ENCODE assay signal across 8 cellular contexts in genomic region chr22:23716811-23717801, GRCh38. TPM values are rescaled to one million over a fixed set of nuclear protein-coding genes. Genes with fewer than 3 reads are reported as not detected.
DNase-seq lines count a peak whose midpoint lies in the region; ATAC-seq and TF ChIP-seq lines count a peak whose summit lies in the region.

No MANE protein-coding gene starts in this region.

- in situ Hi-C loops in astrocyte of the cerebellum (cut with HindIII; ENCODE audit: low sequenced_read_pairs), result no loop called here

- intact Hi-C loops in vagina (cut with DNase I), result no loop called here

- peaks cover 15% of the 10 kb centered on the region for H3K4me1 ChIP-seq in vagina

- no peaks in the 10 kb centered on the region for H3K27me3 ChIP-seq in vagina

- peak; percentile 85 for DNase-seq in GDM1 (lab: John Stamatoyannopoulos, UW)
- peak; percentile 80 to 87 for DNase-seq in NCI-H1930 (lab: John Stamatoyannopoulos, UW)
- DNase-seq in T-helper 9 cell, result peak; percentile 77
- DNase-seq in astrocyte of the cerebellum (ENCODE audit: low read depth), result peak; percentile 63
- peak; percentile 93 for DNase-seq in hepatic stellate cell (ENCODE audit: low spot score)
- DNase-seq in putamen (ENCODE audit: low spot score), result peak; percentile 87
- DNase-seq in vagina (ENCODE audit: extremely low spot score in 2 of 2), result no peak

- H3K27ac ChIP-seq in vagina, result peak overlapping the region; percentile 70

- peak; percentile 72 for ATAC-seq in HG02588 (IDR thresholded peaks at IDR 0.05; ENCODE audit: unreplicated experiment)

- peak in 1 of 2 donors; percentile 57 for TF ChIP-seq POLR2A in vagina (IDR thresholded peaks at IDR 0.05)

- peak overlapping the region; percentile 83 for H3K4me3 ChIP-seq in astrocyte of the cerebellum (ENCODE audit: low read depth, low read length)
- peak overlapping the region; percentile 77 to 95 for H3K4me3 ChIP-seq in vagina

- H3K36me3 ChIP-seq in vagina, result peaks cover 0 to 23% of the 10 kb centered on the region in 2 donors

- no peaks in the 10 kb centered on the region for H3K9me3 ChIP-seq in vagina

- TF ChIP-seq CTCF in astrocyte of the cerebellum (IDR thresholded peaks at IDR 0.05; ENCODE audit: low read depth, low read length, missing control alignments), result no peak
- TF ChIP-seq CTCF in vagina (IDR thresholded peaks at IDR 0.05), result no peak

RNA-seq across cellular contexts. Expression of gene RGL4, which starts 26.3 kb away (rescaled TPM):
- total RNA-seq in vagina, result not detected

RNA-seq across cellular contexts. Expression of gene ZNF70, which starts 33.8 kb away (rescaled TPM):
- 4.9 TPM for total RNA-seq in vagina

RNA-seq across cellular contexts. Expression of gene VPREB3, which starts 37.1 kb away (rescaled TPM):
- total RNA-seq in vagina, result not detected

RNA-seq across cellular contexts. Expression of gene C22orf15, which starts 45.7 kb away (rescaled TPM):
- total RNA-seq in vagina, result not detected

RNA-seq across cellular contexts. Expression of gene CHCHD10, which starts 50.7 kb away (rescaled TPM):
- 12.0 TPM for total RNA-seq in vagina

Comparison
In these comparisons a context has a peak if more than half of its experiments do, and no peak if none do; other contexts are left out.
1. DNase-seq: peak in GDM1 (single experiment), NCI-H1930 (2 of 2), T-helper 9 cell (single experiment), astrocyte of the cerebellum (single experiment), hepatic stellate cell (single experiment) and putamen (single experiment); none in vagina (0 of 2).